Comparison of ENCODE assay signal across 8 cellular contexts in the genomic region with DNA sequence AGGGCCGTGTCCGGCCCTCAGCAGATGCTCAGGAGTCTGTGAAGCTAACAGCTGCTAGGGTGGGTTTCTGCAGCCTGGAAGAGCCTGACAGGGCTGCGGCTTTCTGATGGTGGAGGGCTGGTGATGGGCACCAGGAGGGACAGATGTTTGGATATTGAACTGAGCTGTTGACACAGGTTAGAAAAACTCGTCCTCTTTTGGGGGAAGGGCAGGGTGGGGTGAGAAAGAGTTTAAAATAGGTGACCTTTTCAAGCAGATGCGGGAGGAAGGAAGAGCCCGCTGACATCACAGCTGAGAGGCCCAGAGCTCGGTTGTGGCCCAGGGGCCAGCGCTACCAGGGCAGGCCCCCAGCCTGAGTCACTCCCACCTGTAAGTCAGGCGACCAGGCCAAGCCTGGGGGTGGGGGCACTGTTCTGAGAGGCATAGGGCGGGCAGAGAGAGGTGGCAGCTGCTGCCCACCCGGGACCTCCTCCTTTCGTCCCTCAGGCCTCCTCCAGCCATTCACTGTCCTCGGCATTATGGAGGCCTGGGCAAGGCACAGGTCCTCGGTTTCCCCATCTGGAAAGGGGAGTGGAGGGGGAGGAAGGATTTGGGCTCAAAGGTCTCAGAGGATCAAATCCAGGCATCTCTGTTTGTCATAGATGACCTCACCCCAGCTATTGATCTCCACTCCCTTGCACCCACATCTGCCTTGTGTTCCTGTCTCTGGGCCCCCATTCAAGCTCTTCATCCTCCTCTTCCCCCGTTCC. TPM values are rescaled to one million over a fixed set of nuclear protein-coding genes. Genes with fewer than 3 reads are reported as not detected.
DNase-seq lines count a peak whose midpoint lies in the region; ATAC-seq and TF ChIP-seq lines count a peak whose summit lies in the region.

No MANE protein-coding gene starts in this region.

- peaks cover 97% of the 10 kb centered on the region for H3K4me1 ChIP-seq in OCI-LY7 (ENCODE audit: insufficient read depth, low read length, poor library complexity, severe bottlenecking)

- CTCF ChIA-PET in OCI-LY7 (lab: Charles Lee; ENCODE audit: unreplicated experiment): interaction anchor here (0.6 to 2.6 kb wide), 6 partner anchors 15 to 44 kb away, joined by 3 to 11 read pairs (median 6); no protein-coding TSS in a partner anchor

- H3K27ac ChIP-seq in 22Rv1 (peak overlapping the region; percentile 61; the same call in 1 of the 2 replicates), OCI-LY7 (ENCODE audit: low read depth, low read length, poor library complexity, severe bottlenecking) (peak overlapping the region; percentile 94), epithelial cell of prostate (peak overlapping the region; percentile 89), caudate nucleus (ENCODE audit: low read depth, low read length) (no peak overlapping the region)

- H3K4me3 ChIP-seq in OCI-LY7 (ENCODE audit: low read depth, low read length, poor library complexity, severe bottlenecking): peak overlapping the region; percentile 60

- TF ChIP-seq POLR2A in GM19193 (IDR thresholded peaks at IDR 0.05; ENCODE audit: extremely low read depth, insufficient read depth, insufficient read length): peak; percentile 45

- TF ChIP-seq CTCF in 22Rv1 (IDR thresholded peaks at IDR 0.05) (no peak), OCI-LY7 (conservative IDR thresholded peaks at IDR 0.05; ENCODE audit: low read length) (no peak)

- BruUV-seq in OCI-LY7 (replicated peaks; lab: Mats Ljungman, UMichigan): no TSS peak

- H3K9me3 ChIP-seq in OCI-LY7 (ENCODE audit: low read length): no peaks in the 10 kb centered on the region

- POLR2A ChIA-PET in OCI-LY7 (lab: Charles Lee): interaction anchor here (0.5 to 13.7 kb wide), 21 partner anchors 10 to 245 kb away, joined by 3 to 261 read pairs (median 8); a partner anchor contains a TSS

- H4K20me1 ChIP-seq in OCI-LY7 (ENCODE audit: insufficient read depth, low read length): no peaks in the 10 kb centered on the region

- DNase-seq in OCI-LY7 (ENCODE audit: low spot score) (peak; percentile 90), epithelial cell of prostate (ENCODE audit: low read depth, low spot score) (no peak), H4 (ENCODE audit: low spot score) (no peak), NCI-H2029 treated with DMSO at 0.1 percent for 48 hours (lab: John Stamatoyannopoulos, UW) (no peak), caudate nucleus (lab: John Stamatoyannopoulos, UW) (no peak)

- peaks cover 5% of the 10 kb centered on the region; the same call in 1 of the 2 replicates for H3K79me2 ChIP-seq in OCI-LY7 (ENCODE audit: insufficient read depth, low read depth, low read length)

- no peaks in the 10 kb centered on the region for H3K36me3 ChIP-seq in OCI-LY7 (ENCODE audit: insufficient read depth, low read length)

- ATAC-seq in HG03439 (IDR thresholded peaks at IDR 0.05; ENCODE audit: unreplicated experiment): no peak

- H2AFZ ChIP-seq in OCI-LY7 (ENCODE audit: low read length): no peak overlapping the region

- peak overlapping the region; percentile 88 for H3K4me2 ChIP-seq in OCI-LY7 (ENCODE audit: low read length)

- H3K9me2 ChIP-seq in OCI-LY7 (ENCODE audit: insufficient read depth, low read length): no peaks in the 10 kb centered on the region

- intact Hi-C loops in OCI-LY7 (cut with micrococcal nuclease; ENCODE audit: unreplicated experiment): loop anchor here (1.0 to 2.0 kb wide), 4 partner anchors 17 to 43 kb away; a partner anchor contains a TSS

RNA-seq across cellular contexts. Expression of a gene that starts 32.3 kb away (rescaled TPM):
- 1,286 and 1,658 TPM in 2 replicates for total RNA-seq in OCI-LY7 (2014; rRNA removed; shearing (Covaris generic))
- total RNA-seq in OCI-LY7 (2022): 621 and 629 TPM in 2 replicates
- total RNA-seq in H4 (2014; rRNA removed; shearing (Covaris generic)): 543 and 586 TPM in 2 replicates
